8 cellular contexts compared by ENCODE assay signal in genomic region chr10:70925377-70926214, GRCh38. TPM values are rescaled to one million over a fixed set of nuclear protein-coding genes. Genes with fewer than 3 reads are reported as not detected.
A peak's percentile ranks its signal among the peaks of the same experiment; 100 is the strongest.
DNase-seq lines count a peak whose midpoint lies in the region; ATAC-seq and TF ChIP-seq lines count a peak whose summit lies in the region.

No MANE protein-coding gene starts in this region.

- H3K79me2 ChIP-seq in OCI-LY7 (ENCODE audit: insufficient read depth, low read depth, low read length): no peaks in the 10 kb centered on the region
- H3K79me2 ChIP-seq in parathyroid adenoma: no peaks in the 10 kb centered on the region

- H4K20me1 ChIP-seq in OCI-LY7 (ENCODE audit: insufficient read depth, low read length): no peaks in the 10 kb centered on the region

- H3K27ac ChIP-seq in OCI-LY7 (ENCODE audit: low read depth, low read length, poor library complexity, severe bottlenecking): no peak overlapping the region
- no peak overlapping the region for H3K27ac ChIP-seq in parathyroid adenoma

- ATAC-seq in GM21717 (IDR thresholded peaks at IDR 0.05; ENCODE audit: unreplicated experiment): no peak
- ATAC-seq in HG03342 (IDR thresholded peaks at IDR 0.05; ENCODE audit: unreplicated experiment): no peak

- no peak overlapping the region for H3K9ac ChIP-seq in parathyroid adenoma

- H3K4me1 ChIP-seq in OCI-LY7 (ENCODE audit: insufficient read depth, low read length, poor library complexity, severe bottlenecking) (no peaks in the 10 kb centered on the region), parathyroid adenoma (no peaks in the 10 kb centered on the region)

- H2AFZ ChIP-seq in OCI-LY7 (ENCODE audit: low read length): no peak overlapping the region
- H2AFZ ChIP-seq in parathyroid adenoma: peak overlapping the region; percentile 2

- H3K27me3 ChIP-seq in parathyroid adenoma (ENCODE audit: control insufficient read depth, insufficient read depth, low read length): no peaks in the 10 kb centered on the region

- intact Hi-C loops in OCI-LY7 (cut with micrococcal nuclease; ENCODE audit: unreplicated experiment): loop anchor here (1.0 to 5.0 kb wide), 2 partner anchors 287 to 360 kb away; partner anchors contain the start of gene UNC5B

- H3K4me2 ChIP-seq in OCI-LY7 (ENCODE audit: low read length) (no peak overlapping the region), parathyroid adenoma (ENCODE audit: low read length) (no peak overlapping the region)

- no peaks in the 10 kb centered on the region for H3K9me2 ChIP-seq in OCI-LY7 (ENCODE audit: insufficient read depth, low read length)

- H3K9me3 ChIP-seq in OCI-LY7 (ENCODE audit: low read length): no peaks in the 10 kb centered on the region
- no peaks in the 10 kb centered on the region for H3K9me3 ChIP-seq in parathyroid adenoma (ENCODE audit: control insufficient read depth, low read length)

- H3K36me3 ChIP-seq in OCI-LY7 (ENCODE audit: insufficient read depth, low read length) (no peaks in the 10 kb centered on the region), parathyroid adenoma (ENCODE audit: control insufficient read depth, insufficient read depth, low read length) (no peaks in the 10 kb centered on the region)

- DNase-seq in NCI-H345 (lab: John Stamatoyannopoulos, UW) (peak; percentile 6), NCI-H345 treated with DMSO at 0.1 percent for 48 hours (lab: John Stamatoyannopoulos, UW; ENCODE audit: unreplicated experiment) (no peak), OCI-LY7 (ENCODE audit: low spot score) (peak; percentile 38), germinal center (ENCODE audit: low spot score) (peak; percentile 72)
- DNase-seq in activated T-helper 1 cell treated with anti-CD3 and anti-CD28 coated beads, Interleukin-2, amount 50 U/mL, for 16 hours (ENCODE audit: low read depth in 1 of 2, low spot score in 1 of 2): peak; percentile 14 to 21

- peak; percentile 89 for TF ChIP-seq CTCF in OCI-LY7 (conservative IDR thresholded peaks at IDR 0.05; ENCODE audit: low read length)
- TF ChIP-seq CTCF in parathyroid adenoma (IDR thresholded peaks at IDR 0.05): peak; percentile 88

- no TSS peak for BruUV-seq in OCI-LY7 (replicated peaks; lab: Mats Ljungman, UMichigan)

- CTCF ChIA-PET in OCI-LY7 (lab: Charles Lee; ENCODE audit: unreplicated experiment): no interaction called here

- POLR2A ChIA-PET in OCI-LY7 (lab: Charles Lee): no interaction called here

- H3K4me3 ChIP-seq in OCI-LY7 (ENCODE audit: low read depth, low read length, poor library complexity, severe bottlenecking): no peak overlapping the region
- no peak overlapping the region for H3K4me3 ChIP-seq in parathyroid adenoma (ENCODE audit: low read depth, low read length)

RNA-seq across cellular contexts. Expression of gene PCBD1, which starts 37.2 kb away (rescaled TPM):
- 4.9 and 7.9 TPM in 2 replicates for total RNA-seq in OCI-LY7 (2014; rRNA removed; shearing (Covaris generic))
- 20.7 and 25.4 TPM in 2 replicates for total RNA-seq in OCI-LY7 (2022)
